16 cellular contexts compared by ENCODE assay signal in genomic region chr19:46928951-46929350, GRCh38.
DNase-seq lines count a peak whose midpoint lies in the region; ATAC-seq and TF ChIP-seq lines count a peak whose summit lies in the region.
"Had no signal": no experiment of that assay in that cellular context is flagged by ENCODE, and none has a peak within 500 bp of the region (broad histone marks: within the 10 kb centered on the region; RNA-seq: fewer than 3 reads in every experiment).

No MANE protein-coding gene starts in this region.

- H3K9me3 Mint-ChIP-seq in activated T-cell treated with anti-CD3 and anti-CD28 coated beads, Interleukin-2, amount 50 U/mL, for 72 hours = no peaks in the 10 kb centered on the region
- H3K9me3 Mint-ChIP-seq in type B pancreatic cell = no peaks in the 10 kb centered on the region
- H3K9me3 Mint-ChIP-seq: activated CD4-positive, alpha-beta T cell treated with anti-CD3 and anti-CD28 coated beads, Interleukin-2, amount 10 ng/mL, durations not matched to agents 7 days and 5 days; activated T-helper 1 cell treated with anti-CD3 and anti-CD28 coated beads, Interleukin-12 subunit alpha, Interleukin-12 subunit beta, Interleukin-2, Interleukin-4 antibody, amounts not matched to agents 30 ng/mL and 10 ng/mL and 1 ng/mL, durations not matched to agents 14 hours and 24 hours and 36 hours had no signal

- no peak overlapping the region for H3K4me3 Mint-ChIP-seq in activated T-cell treated with anti-CD3 and anti-CD28 coated beads, Interleukin-2, amount 50 U/mL, for 72 hours
- H3K4me3 Mint-ChIP-seq in type B pancreatic cell = no peak overlapping the region
- H3K4me3 Mint-ChIP-seq: activated CD4-positive, alpha-beta T cell treated with anti-CD3 and anti-CD28 coated beads, Interleukin-2, amount 10 ng/mL, durations not matched to agents 7 days and 5 days; activated T-helper 1 cell treated with anti-CD3 and anti-CD28 coated beads, Interleukin-12 subunit alpha, Interleukin-12 subunit beta, Interleukin-2, Interleukin-4 antibody, amounts not matched to agents 30 ng/mL and 10 ng/mL and 1 ng/mL, durations not matched to agents 14 hours and 24 hours and 36 hours had no signal

- no peaks in the 10 kb centered on the region for H3K36me3 Mint-ChIP-seq in activated T-cell treated with anti-CD3 and anti-CD28 coated beads, Interleukin-2, amount 50 U/mL, for 72 hours (ENCODE audit: insufficient read depth in 2 of 2)
- peaks cover 5% of the 10 kb centered on the region for H3K36me3 Mint-ChIP-seq in type B pancreatic cell

- ATAC-seq in activated T-cell treated with anti-CD3 and anti-CD28 coated beads, Interleukin-2, amount 50 U/mL, for 72 hours (replicated peaks in 1 of 2) = no peak
- ATAC-seq in SK-N-SH treated with all-trans-retinoic acid at 6 μM for 48 hours (peak; percentile 79), HG03442 (IDR thresholded peaks at IDR 0.05; ENCODE audit: unreplicated experiment) (no peak)

- no peak for DNase-seq in activated T-cell treated with anti-CD3 and anti-CD28 coated beads, Interleukin-2, amount 50 U/mL, for 72 hours
- DNase-seq in activated T-cell treated with anti-CD3 and anti-CD28 coated beads, Interleukin-2, amount 50 U/mL, for 48 hours = no peak
- DNase-seq in fibroblast of pulmonary artery (ENCODE audit: low read depth) (no peak), type B pancreatic cell (ENCODE audit: extremely low spot score, unreplicated experiment) (no peak), HuH-7 (ENCODE audit: low spot score) (no peak)
- DNase-seq in activated CD8-positive, alpha-beta memory T cell treated with anti-CD3 and anti-CD28 coated beads, Interleukin-2, amount 50 U/mL, for 4 hours = no peak
- DNase-seq: activated CD4-positive, alpha-beta T cell treated with anti-CD3 and anti-CD28 coated beads, Interleukin-2, amount 10 ng/mL, durations not matched to agents 7 days and 5 days; cortex of kidney; left ventricle myocardium inferior; NCI-H748 treated with DMSO at 0.1 percent for 48 hours; Right ventricle myocardium superior had no signal

- peaks cover 36% of the 10 kb centered on the region for H3K4me1 Mint-ChIP-seq in activated T-cell treated with anti-CD3 and anti-CD28 coated beads, Interleukin-2, amount 50 U/mL, for 72 hours (ENCODE audit: low read depth)
- peaks cover 43% of the 10 kb centered on the region for H3K4me1 Mint-ChIP-seq in type B pancreatic cell (ENCODE audit: unreplicated experiment)

- peak overlapping the region; percentile 33 for H3K27ac Mint-ChIP-seq in activated T-cell treated with anti-CD3 and anti-CD28 coated beads, Interleukin-2, amount 50 U/mL, for 72 hours
- H3K27ac Mint-ChIP-seq in type B pancreatic cell = no peak overlapping the region
- H3K27ac Mint-ChIP-seq: activated CD4-positive, alpha-beta T cell treated with anti-CD3 and anti-CD28 coated beads, Interleukin-2, amount 10 ng/mL, durations not matched to agents 7 days and 5 days; activated T-helper 1 cell treated with anti-CD3 and anti-CD28 coated beads, Interleukin-12 subunit alpha, Interleukin-12 subunit beta, Interleukin-2, Interleukin-4 antibody, amounts not matched to agents 30 ng/mL and 10 ng/mL and 1 ng/mL, durations not matched to agents 14 hours and 24 hours and 36 hours had no signal

- peak; percentile 28 for TF ChIP-seq CTCF in fibroblast of pulmonary artery (IDR thresholded peaks at IDR 0.05; ENCODE audit: low read length, missing control alignments)
- TF ChIP-seq CTCF in type B pancreatic cell (conservative IDR thresholded peaks at IDR 0.05) = peak; percentile 24

- no peak overlapping the region for H3K4me3 ChIP-seq in fibroblast of pulmonary artery (replicated peaks; ENCODE audit: low read depth, low read length)
- H3K4me3 ChIP-seq: esophagus muscularis mucosa, left ventricle myocardium inferior, prostate gland had no signal

- no peaks in the 10 kb centered on the region for H3K27me3 Mint-ChIP-seq in activated T-cell treated with anti-CD3 and anti-CD28 coated beads, Interleukin-2, amount 50 U/mL, for 72 hours (ENCODE audit: low read depth)
- no peaks in the 10 kb centered on the region for H3K27me3 Mint-ChIP-seq in type B pancreatic cell
- H3K27me3 Mint-ChIP-seq: activated CD4-positive, alpha-beta T cell treated with anti-CD3 and anti-CD28 coated beads, Interleukin-2, amount 10 ng/mL, durations not matched to agents 7 days and 5 days had no signal

TF ChIP-seq in SK-N-SH treated with all-trans-retinoic acid at 6 μM for 48 hours, 23 proteins besides CTCF, POLR2A, EP300 and RAD21:
- no peak for TF ChIP-seq ARNTL (CRISPR knock-in tag; IDR thresholded peaks at IDR 0.05; ENCODE audit: borderline replicate concordance, low read depth)
- no peak for TF ChIP-seq ESRRG (CRISPR knock-in tag; IDR thresholded peaks at IDR 0.05)
- no peak for TF ChIP-seq CSRNP3 (CRISPR knock-in tag; IDR thresholded peaks at IDR 0.05)
